ENCODE assay signal across 16 cellular contexts in the genomic region with DNA sequence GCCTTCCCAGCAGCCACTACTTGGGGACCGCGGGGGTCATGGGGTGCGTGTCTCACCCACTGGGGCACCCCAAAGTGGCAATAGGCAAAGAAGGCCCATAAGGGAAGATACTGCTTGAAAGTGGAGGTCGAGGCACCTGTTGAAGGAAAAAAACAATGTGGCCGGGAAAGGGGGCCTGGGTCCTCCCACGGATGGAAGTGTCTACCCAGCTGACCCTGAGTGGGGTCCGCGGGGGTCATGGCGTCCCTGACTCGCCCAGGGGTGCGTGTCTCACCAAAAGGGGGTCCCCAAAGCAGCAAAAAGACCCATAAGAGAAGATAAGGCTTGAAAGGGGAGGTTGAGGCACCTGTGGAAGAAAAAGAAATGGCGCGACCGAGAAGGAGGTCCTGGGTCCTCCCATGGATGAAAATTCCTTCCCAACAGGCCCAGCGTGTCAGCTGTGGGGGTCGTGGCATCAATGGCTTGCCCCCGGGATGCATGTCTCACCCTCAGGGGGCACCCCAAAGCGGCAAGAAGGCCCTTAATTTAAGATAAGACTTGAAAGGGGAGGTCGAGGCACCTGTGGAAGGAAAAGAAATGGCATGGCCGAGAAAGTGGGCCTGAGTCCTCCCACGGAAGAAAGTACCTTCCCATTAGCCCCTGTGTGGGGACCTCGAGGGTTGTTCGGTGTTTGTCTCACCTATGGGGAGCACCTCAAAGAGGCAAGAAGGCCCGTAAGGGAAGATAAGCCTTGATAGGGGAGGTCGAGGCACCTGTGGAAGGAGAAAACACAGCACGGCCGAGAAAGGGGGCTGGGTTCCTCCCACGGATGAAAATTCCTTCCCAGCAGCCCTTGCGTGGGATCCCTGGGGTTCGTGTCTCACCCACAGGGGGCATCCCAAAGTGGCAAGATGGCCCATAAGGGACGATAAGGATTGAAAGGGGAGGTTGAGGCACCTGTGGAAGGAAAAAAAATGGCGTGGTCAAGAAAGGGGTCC.
"Had no signal": no experiment of that assay in that cellular context is flagged by ENCODE, and none has a peak within 500 bp of the region (broad histone marks: within the 10 kb centered on the region; RNA-seq: fewer than 3 reads in every experiment).

No MANE protein-coding gene starts in this region.

- H3K4me3 Mint-ChIP-seq: activated CD4-positive, alpha-beta memory T cell treated with anti-CD3 and anti-CD28 coated beads, Interleukin-2, amount 10 ng/mL, durations not matched to agents 7 days and 5 days; activated naive CD8-positive, alpha-beta T cell treated with anti-CD3 and anti-CD28 coated beads, Interleukin-2, amount 10 ng/mL, durations not matched to agents 7 days and 5 days; naive thymus-derived CD4-positive, alpha-beta T cell; stimulated activated naive CD8-positive, alpha-beta T cell treated with anti-CD3 and anti-CD28 coated beads, Interleukin-15, Interleukin-2, amounts not matched to agents 100 ng/mL and 50 ng/mL, for 24 hours; T-helper 2 cell treated with Interferon-gamma antibody and Interleukin-4, amounts not matched to agents 5 μg/mL and 100 μg/mL, for 36 hours had no signal

- DNase-seq: activated CD4-positive, alpha-beta memory T cell treated with anti-CD3 and anti-CD28 coated beads, Interleukin-2, amount 10 ng/mL, durations not matched to agents 7 days and 5 days; activated CD4-positive, alpha-beta T cell treated with anti-CD3 and anti-CD28 coated beads for 1 hour; activated gamma-delta T cell; anterior cingulate cortex; esophagus squamous epithelium; foreskin fibroblast; naive thymus-derived CD4-positive, alpha-beta T cell; stimulated activated CD4-positive, alpha-beta T cell treated with anti-CD3 and anti-CD28 coated beads, Interleukin-15, amount 100 ng/mL, for 24 hours; stimulated activated CD4-positive, alpha-beta T cell treated with anti-CD3 and anti-CD28 coated beads, Interleukin-4, amount 100 ng/mL, for 24 hours; SW 1271 had no signal

- H3K4me3 ChIP-seq: breast epithelium, esophagus squamous epithelium, lung, SJSA1 had no signal

- H3K27ac Mint-ChIP-seq: activated CD4-positive, alpha-beta memory T cell treated with anti-CD3 and anti-CD28 coated beads, Interleukin-2, amount 10 ng/mL, durations not matched to agents 7 days and 5 days; activated naive CD8-positive, alpha-beta T cell treated with anti-CD3 and anti-CD28 coated beads, Interleukin-2, amount 10 ng/mL, durations not matched to agents 7 days and 5 days; naive thymus-derived CD4-positive, alpha-beta T cell; stimulated activated naive CD8-positive, alpha-beta T cell treated with anti-CD3 and anti-CD28 coated beads, Interleukin-15, Interleukin-2, amounts not matched to agents 100 ng/mL and 50 ng/mL, for 24 hours; T-helper 2 cell treated with Interferon-gamma antibody and Interleukin-4, amounts not matched to agents 5 μg/mL and 100 μg/mL, for 36 hours had no signal

- ATAC-seq: naive thymus-derived CD4-positive, alpha-beta T cell had no signal

- H3K27ac ChIP-seq: breast epithelium, esophagus squamous epithelium, SJSA1 had no signal

- H3K36me3 Mint-ChIP-seq: activated naive CD8-positive, alpha-beta T cell treated with anti-CD3 and anti-CD28 coated beads, Interleukin-2, amount 10 ng/mL, durations not matched to agents 7 days and 5 days had no signal

- H3K4me1 ChIP-seq: breast epithelium, esophagus squamous epithelium, SJSA1 had no signal

- H3K36me3 ChIP-seq: breast epithelium, esophagus squamous epithelium, SJSA1 had no signal

- H3K27me3 ChIP-seq: breast epithelium, esophagus squamous epithelium, SJSA1 had no signal

- H3K27me3 Mint-ChIP-seq: activated CD4-positive, alpha-beta memory T cell treated with anti-CD3 and anti-CD28 coated beads, Interleukin-2, amount 10 ng/mL, durations not matched to agents 7 days and 5 days; activated naive CD8-positive, alpha-beta T cell treated with anti-CD3 and anti-CD28 coated beads, Interleukin-2, amount 10 ng/mL, durations not matched to agents 7 days and 5 days; stimulated activated naive CD8-positive, alpha-beta T cell treated with anti-CD3 and anti-CD28 coated beads, Interleukin-15, Interleukin-2, amounts not matched to agents 100 ng/mL and 50 ng/mL, for 24 hours had no signal

- H3K4me1 Mint-ChIP-seq: activated CD4-positive, alpha-beta memory T cell treated with anti-CD3 and anti-CD28 coated beads, Interleukin-2, amount 10 ng/mL, durations not matched to agents 7 days and 5 days; activated naive CD8-positive, alpha-beta T cell treated with anti-CD3 and anti-CD28 coated beads, Interleukin-2, amount 10 ng/mL, durations not matched to agents 7 days and 5 days had no signal
